In genomic region chr14:99238234-99238633, GRCh38 we compare ENCODE assay signal across 18 cellular contexts. TPM values are rescaled to one million over a fixed set of nuclear protein-coding genes. Genes with fewer than 3 reads are reported as not detected.
A peak's percentile ranks its signal among the peaks of the same experiment; 100 is the strongest.
DNase-seq lines count a peak whose midpoint lies in the region; ATAC-seq, FAIRE-seq and TF ChIP-seq lines count a peak whose summit lies in the region.
"Had no signal": no experiment of that assay in that cellular context is flagged by ENCODE, and none has a peak within 500 bp of the region (broad histone marks: within the 10 kb centered on the region; RNA-seq: fewer than 3 reads in every experiment).

No MANE protein-coding gene starts in this region.

- H3K36me3 ChIP-seq in thymus (ENCODE audit: control insufficient read depth, insufficient read depth): peaks cover 62% of the 10 kb centered on the region
- H3K36me3 ChIP-seq: HAP-1, neutrophil, suprapubic skin had no signal

- H3K4me1 Mint-ChIP-seq in activated naive CD4-positive, alpha-beta T cell treated with anti-CD3 and anti-CD28 coated beads for 36 hours (ENCODE audit: low read depth): peaks cover 91% of the 10 kb centered on the region
- peaks cover 85% of the 10 kb centered on the region for H3K4me1 Mint-ChIP-seq in activated CD8-positive, alpha-beta T cell treated with anti-CD3 and anti-CD28 coated beads for 36 hours (ENCODE audit: low read depth)

- CTCF ChIA-PET in activated naive CD4-positive, alpha-beta T cell treated with anti-CD3 and anti-CD28 coated beads for 36 hours (lab: Charles Lee): interaction anchor here (2.5 to 5.5 kb wide), 2 partner anchors 9 to 27 kb away, joined by 6 to 44 read pairs; no protein-coding TSS in a partner anchor
- CTCF ChIA-PET in activated CD8-positive, alpha-beta T cell treated with anti-CD3 and anti-CD28 coated beads for 36 hours (lab: Charles Lee): interaction anchor here (1.4 to 17.6 kb wide), 6 partner anchors 10 to 50 kb away, joined by 3 to 189 read pairs (median 8); partner anchors contain the start of gene BCL11B

- H3K27me3 ChIP-seq in thymus (ENCODE audit: control insufficient read depth, insufficient read depth): no peaks in the 10 kb centered on the region
- H3K27me3 ChIP-seq: suprapubic skin had no signal

- H3K4me3 ChIP-seq in thymus (ENCODE audit: low read length): no peak overlapping the region
- H3K4me3 ChIP-seq: HAP-1, suprapubic skin had no signal

- H3K27ac ChIP-seq in cingulate gyrus (ENCODE audit: low read depth, low read length) (peak overlapping the region; percentile 54), thymus (ENCODE audit: low read depth) (peak overlapping the region; percentile 36)
- H3K27ac ChIP-seq: neutrophil, suprapubic skin had no signal

- no peak for DNase-seq in activated naive CD4-positive, alpha-beta T cell treated with anti-CD3 and anti-CD28 coated beads for 36 hours
- DNase-seq in activated naive CD4-positive, alpha-beta T cell treated with anti-CD3 and anti-CD28 coated beads, Interleukin-2, amount 50 U/mL, for 16 hours: no peak
- no peak for DNase-seq in activated CD8-positive, alpha-beta T cell treated with anti-CD3 and anti-CD28 coated beads for 36 hours
- DNase-seq in SW 1271 (lab: John Stamatoyannopoulos, UW) (no peak), D721Med (ENCODE audit: insufficient read length, low spot score) (no peak), sciatic nerve (ENCODE audit: low spot score) (no peak)
- DNase-seq: anterior cingulate cortex; DMS79 treated with DMSO at 0.1 percent for 48 hours; effector CD8-positive, alpha-beta T cell; NCI-H2107; NCI-H510A treated with DMSO at 0.1 percent for 48 hours had no signal

- H3K9me3 Mint-ChIP-seq in activated naive CD4-positive, alpha-beta T cell treated with anti-CD3 and anti-CD28 coated beads for 36 hours: no peaks in the 10 kb centered on the region
- no peaks in the 10 kb centered on the region for H3K9me3 Mint-ChIP-seq in activated CD8-positive, alpha-beta T cell treated with anti-CD3 and anti-CD28 coated beads for 36 hours
- H3K9me3 Mint-ChIP-seq: mesothelial cell of epicardium had no signal

- H3K27ac Mint-ChIP-seq in activated naive CD4-positive, alpha-beta T cell treated with anti-CD3 and anti-CD28 coated beads for 36 hours: peak overlapping the region; percentile 93
- peak overlapping the region; percentile 99 for H3K27ac Mint-ChIP-seq in activated CD8-positive, alpha-beta T cell treated with anti-CD3 and anti-CD28 coated beads for 36 hours
- H3K27ac Mint-ChIP-seq: mesothelial cell of epicardium had no signal

- H3K4me3 Mint-ChIP-seq in activated naive CD4-positive, alpha-beta T cell treated with anti-CD3 and anti-CD28 coated beads for 36 hours: peak overlapping the region; percentile 69
- peak overlapping the region; percentile 79 for H3K4me3 Mint-ChIP-seq in activated CD8-positive, alpha-beta T cell treated with anti-CD3 and anti-CD28 coated beads for 36 hours
- H3K4me3 Mint-ChIP-seq: mesothelial cell of epicardium had no signal

- WGBS in thymus: 87% methylated on average over 6 of the region's 6 CpGs

- no peak for FAIRE-seq in D721Med (lab: Jason Lieb, UNC)

- peaks cover 16% of the 10 kb centered on the region for H3K4me1 ChIP-seq in thymus (ENCODE audit: control insufficient read depth, insufficient read depth, low read length)

- no peak for TF ChIP-seq CTCF in activated CD8-positive, alpha-beta T cell treated with anti-CD3 and anti-CD28 coated beads for 36 hours (IDR thresholded peaks at IDR 0.05)
- TF ChIP-seq CTCF in D721Med (IDR thresholded peaks at IDR 0.05; ENCODE audit: insufficient read depth, missing control alignments): no peak

- no peaks in the 10 kb centered on the region for H3K9me3 ChIP-seq in thymus (ENCODE audit: control insufficient read depth)
- H3K9me3 ChIP-seq: HAP-1, neutrophil, suprapubic skin had no signal

- POLR2A ChIA-PET in activated CD8-positive, alpha-beta T cell treated with anti-CD3 and anti-CD28 coated beads for 36 hours (lab: Charles Lee): interaction anchor here (1.2 to 23.8 kb wide), 7 partner anchors 9 to 1103 kb away, joined by 4 to 496 read pairs (median 80); partner anchors contain the start of gene BCL11B

- no peak for ATAC-seq in activated CD8-positive, alpha-beta T cell treated with anti-CD3 and anti-CD28 coated beads for 36 hours
- ATAC-seq in sciatic nerve: no peak
- ATAC-seq: Right ventricle myocardium inferior had no signal

- H3K27me3 Mint-ChIP-seq in activated naive CD4-positive, alpha-beta T cell treated with anti-CD3 and anti-CD28 coated beads for 36 hours (ENCODE audit: low read depth): no peaks in the 10 kb centered on the region
- H3K27me3 Mint-ChIP-seq in activated CD8-positive, alpha-beta T cell treated with anti-CD3 and anti-CD28 coated beads for 36 hours: no peaks in the 10 kb centered on the region

- H3K36me3 Mint-ChIP-seq in activated naive CD4-positive, alpha-beta T cell treated with anti-CD3 and anti-CD28 coated beads for 36 hours (ENCODE audit: low read depth): peaks cover 47% of the 10 kb centered on the region
- H3K36me3 Mint-ChIP-seq in activated CD8-positive, alpha-beta T cell treated with anti-CD3 and anti-CD28 coated beads for 36 hours (ENCODE audit: low read depth): peaks cover 52% of the 10 kb centered on the region
- H3K36me3 Mint-ChIP-seq: mesothelial cell of epicardium had no signal

- intact Hi-C loops in activated naive CD4-positive, alpha-beta T cell treated with anti-CD3 and anti-CD28 coated beads for 36 hours (cut with micrococcal nuclease): no loop called here
- intact Hi-C loops in activated CD8-positive, alpha-beta T cell treated with anti-CD3 and anti-CD28 coated beads for 36 hours (cut with micrococcal nuclease): no loop called here
- intact Hi-C loops in sciatic nerve (cut with DNase I): no loop called here

RNA-seq across cellular contexts. Expression of gene BCL11B, which starts 33.8 kb away (rescaled TPM):
- 10 to 100 TPM; 71.7 to 71.9 TPM for total RNA-seq in activated naive CD4-positive, alpha-beta T cell treated with anti-CD3 and anti-CD28 coated beads for 36 hours
- total RNA-seq in activated CD8-positive, alpha-beta T cell treated with anti-CD3 and anti-CD28 coated beads for 36 hours: 10 to 100 TPM; 48.5 to 53.0 TPM
- 15.1 TPM for polyA plus RNA-seq in thymus
- total RNA-seq in sciatic nerve: 0.85 TPM

Comparison
In these comparisons a context has a peak if more than half of its experiments do, and no peak if none do; other contexts are left out.
1. RNA of gene BCL11B, which starts 33.8 kb away (total RNA-seq): 71.7 to 71.9 TPM in activated naive CD4-positive, alpha-beta T cell treated with anti-CD3 and anti-CD28 coated beads for 36 hours and 48.5 to 53.0 TPM in activated CD8-positive, alpha-beta T cell treated with anti-CD3 and anti-CD28 coated beads for 36 hours; 0.85 TPM in sciatic nerve (single experiment); every median in the first group is over 10 times any median in the second.